In the genomic region with DNA sequence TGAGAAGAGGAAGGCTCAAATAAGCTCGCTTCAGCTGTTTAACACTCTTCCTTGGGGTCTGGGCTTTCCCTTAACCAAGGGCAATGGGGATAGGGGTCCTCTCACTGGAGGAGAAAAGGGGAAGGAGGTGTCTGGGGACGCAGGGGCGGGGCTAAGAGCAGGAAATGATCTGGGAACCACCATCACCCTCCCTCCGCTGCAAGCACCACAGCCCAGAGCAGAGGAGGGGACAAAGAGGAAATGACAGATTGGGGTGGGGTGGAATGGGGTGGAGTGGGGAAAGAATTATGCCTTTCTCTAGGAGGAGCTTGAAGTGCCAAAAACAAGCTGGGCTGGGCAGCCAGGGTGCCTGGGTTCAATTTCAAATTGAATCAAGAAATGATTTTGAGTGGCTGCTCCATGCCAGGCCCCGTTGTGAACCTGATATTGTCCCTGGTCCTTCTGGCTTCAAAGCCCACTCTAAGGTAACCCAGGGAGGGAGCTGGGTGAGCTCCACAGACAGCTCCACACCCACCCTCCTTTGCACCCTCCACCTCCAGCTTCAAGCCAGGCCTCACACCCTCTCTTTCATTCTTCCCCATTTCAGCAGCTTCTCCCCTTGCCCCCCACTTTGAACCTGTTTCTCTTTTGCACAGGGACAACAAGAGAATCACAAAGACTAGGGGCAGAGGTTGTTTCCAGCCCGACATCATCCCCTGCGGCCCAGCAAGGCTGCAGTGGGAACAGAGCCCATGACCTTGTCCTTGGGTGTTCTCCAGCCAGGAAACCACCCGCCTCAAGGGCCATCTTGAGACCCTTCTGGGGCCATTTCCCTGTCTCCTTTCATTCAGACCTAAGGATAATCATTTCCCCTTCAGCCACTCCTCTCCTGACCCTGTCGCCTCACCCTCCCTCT, we compare ENCODE assay signal across 8 cellular contexts. TPM values are rescaled to one million over a fixed set of nuclear protein-coding genes. Genes with fewer than 3 reads are reported as not detected.
A peak's percentile ranks its signal among the peaks of the same experiment; 100 is the strongest.
DNase-seq lines count a peak whose midpoint lies in the region; ATAC-seq and TF ChIP-seq lines count a peak whose summit lies in the region.

No MANE protein-coding gene starts in this region.

- intact Hi-C loops in dorsolateral prefrontal cortex (cut with DNase I) (no loop called here), Calu3 (cut with micrococcal nuclease; ENCODE audit: unreplicated experiment) (no loop called here)

- DNase-seq in activated CD4-positive, CD25-positive, alpha-beta regulatory T cell (lab: John Stamatoyannopoulos, UW) = peak; percentile 32 to 61 (median 54)
- DNase-seq in dorsolateral prefrontal cortex (peak in 5 of 10 donors; percentile 25 to 46 (median 38)), osteoblast (ENCODE audit: insufficient read length, low spot score, missing footprints) (peak; percentile 66), tibial nerve (ENCODE audit: low spot score in 2 of 2) (peak in 1 of 2 donors; percentile 49), Calu3 (no peak), NCI-H345 treated with DMSO at 0.1 percent for 48 hours (lab: John Stamatoyannopoulos, UW; ENCODE audit: unreplicated experiment) (no peak)

- WGBS in tibial nerve, 2 donors = 61 to 64% methylated on average over 9 of the region's 9 CpGs

- peaks cover 7% of the 10 kb centered on the region for H3K27me3 Mint-ChIP-seq in Calu3 (ENCODE audit: unreplicated experiment)

- peak overlapping the region; percentile 35 for H2AFZ ChIP-seq in osteoblast (ENCODE audit: low read length)

- no peaks in the 10 kb centered on the region for H3K9me3 Mint-ChIP-seq in Calu3 (ENCODE audit: low read depth, unreplicated experiment)

- H3K36me3 Mint-ChIP-seq in Calu3 (ENCODE audit: insufficient read depth, unreplicated experiment) = peaks cover 13% of the 10 kb centered on the region

- H3K4me2 ChIP-seq in osteoblast (ENCODE audit: insufficient read depth, low read length) = no peak overlapping the region

- TF ChIP-seq CTCF in dorsolateral prefrontal cortex (IDR thresholded peaks at IDR 0.05 in 54 of 56, conservative IDR thresholded peaks at IDR 0.05 in 2 of 56; ENCODE audit: low read depth in 1 of 56, partially characterized antibody in 56 of 56) (no peak), osteoblast (IDR thresholded peaks at IDR 0.05; ENCODE audit: extremely low read depth, low read depth, low read length) (no peak), tibial nerve (IDR thresholded peaks at IDR 0.05) (no peak), Calu3 (IDR thresholded peaks at IDR 0.05; ENCODE audit: unreplicated experiment) (no peak)

- H3K4me3 ChIP-seq in dorsolateral prefrontal cortex (peak overlapping the region in 43 of 59 donors; percentile 0 to 53 (median 32)), osteoblast (ENCODE audit: insufficient read depth, low read length) (no peak overlapping the region), tibial nerve (peak overlapping the region; percentile 2 to 63 (median 27))

- no peak overlapping the region for H3K27ac Mint-ChIP-seq in Calu3 (ENCODE audit: unreplicated experiment)

- peaks cover 10% of the 10 kb centered on the region for H3K4me1 Mint-ChIP-seq in Calu3 (ENCODE audit: low read depth, unreplicated experiment)

- no peaks in the 10 kb centered on the region for H3K79me2 ChIP-seq in osteoblast (ENCODE audit: insufficient read depth, low read length)

- no peaks in the 10 kb centered on the region for H3K9me3 ChIP-seq in osteoblast (ENCODE audit: low read depth, low read length)
- no peaks in the 10 kb centered on the region for H3K9me3 ChIP-seq in tibial nerve

- BruUV-seq in Calu3 (replicated peaks; lab: Mats Ljungman, UMichigan) = no TSS peak

- ATAC-seq in GM19043 (IDR thresholded peaks at IDR 0.05; ENCODE audit: low read depth, unreplicated experiment) (peak; percentile 45), HG03196 (IDR thresholded peaks at IDR 0.05; ENCODE audit: unreplicated experiment) (peak; percentile 55)

- H4K20me1 ChIP-seq in osteoblast (ENCODE audit: insufficient read depth, low read length) = no peaks in the 10 kb centered on the region

- peaks cover 0 to 13% (median 0%) of the 10 kb centered on the region in 45 donors for H3K27me3 ChIP-seq in dorsolateral prefrontal cortex
- peaks cover 9% of the 10 kb centered on the region for H3K27me3 ChIP-seq in osteoblast (ENCODE audit: insufficient read depth, low read length)
- peaks cover 0 to 16% of the 10 kb centered on the region in 2 donors for H3K27me3 ChIP-seq in tibial nerve

- CTCF ChIA-PET in Calu3 (lab: Charles Lee) = interaction anchor here (0.6 to 1.4 kb wide), 2 partner anchors 29 to 956 kb away, joined by 4 to 9 read pairs; a partner anchor contains a TSS

- H3K4me3 Mint-ChIP-seq in Calu3 (ENCODE audit: low read depth, unreplicated experiment) = no peak overlapping the region

- H3K27ac ChIP-seq in dorsolateral prefrontal cortex (peak overlapping the region in 31 of 59 donors; percentile 0 to 79 (median 41)), osteoblast (ENCODE audit: low read depth, low read length) (no peak overlapping the region), tibial nerve (peak overlapping the region in 2 of 4 donors; percentile 16 to 89)

- no peak for TF ChIP-seq POLR2A in tibial nerve (IDR thresholded peaks at IDR 0.05)

- H3K36me3 ChIP-seq in osteoblast (ENCODE audit: insufficient read depth, low read length) (no peaks in the 10 kb centered on the region), tibial nerve (no peaks in the 10 kb centered on the region)

- H3K4me1 ChIP-seq in osteoblast (ENCODE audit: insufficient read depth, low read length) (no peaks in the 10 kb centered on the region), tibial nerve (peaks cover 0 to 4% (median 0%) of the 10 kb centered on the region in 4 donors)

- TF ChIP-seq EP300 in tibial nerve (IDR thresholded peaks at IDR 0.05) = peak in 1 of 2 donors; percentile 18

RNA-seq across cellular contexts. Expression of a gene that starts 1.1 kb away (rescaled TPM):
- total RNA-seq in dorsolateral prefrontal cortex (10 to 100 TPM in 1 of 120 experiments, 1 to 10 TPM in 116, under 1 TPM in 3; 0.67 to 13.9 (median 3.2) TPM), osteoblast (under 0.01 TPM in 1 of 2 replicates, not detected in the other), tibial nerve (10 to 100 TPM in 2 of 4 donors, 1 to 10 TPM in 2; 6.1 to 14.1 (median 10.2) TPM), Calu3 (2022) (1.7 and 2.9 TPM in 2 replicates)

RNA-seq across cellular contexts. Expression of a gene that starts 20.8 kb away (rescaled TPM):
- 1 to 10 TPM in 1 of 120 experiments, under 1 TPM in 3, not detected in 116; 0.14 to 1.1 (median 0.23) TPM for total RNA-seq in dorsolateral prefrontal cortex
- under 0.01 TPM in 2 replicates for total RNA-seq in osteoblast
- total RNA-seq in tibial nerve = not detected
- total RNA-seq in Calu3 (2022) = 24.9 and 42.4 TPM in 2 replicates

RNA-seq across cellular contexts. Expression of a gene that starts 22.8 kb away (rescaled TPM):
- total RNA-seq in dorsolateral prefrontal cortex (10 to 100 TPM; 46.0 to 87.0 (median 63.2) TPM), osteoblast (45.7 and 47.4 TPM in 2 replicates), tibial nerve (10 to 100 TPM; 59.4 to 66.1 (median 62.9) TPM), Calu3 (2022) (72.1 and 75.4 TPM in 2 replicates)

RNA-seq across cellular contexts. Expression of a gene that starts 29.6 kb away (rescaled TPM):
- total RNA-seq in dorsolateral prefrontal cortex = 10 to 100 TPM; 15.1 to 54.9 (median 36.9) TPM
- total RNA-seq in osteoblast = 1.4 and 1.5 TPM in 2 replicates
- 10 to 100 TPM in 1 of 4 donors, 1 to 10 TPM in 3; 7.9 to 12.9 (median 9.1) TPM for total RNA-seq in tibial nerve
- 5.3 and 7.0 TPM in 2 replicates for total RNA-seq in Calu3 (2022)

RNA-seq across cellular contexts. Expression of a gene that starts 29.8 kb away (rescaled TPM):
- total RNA-seq in dorsolateral prefrontal cortex (10 to 100 TPM in 115 of 120 experiments, 1 to 10 TPM in 5; 5.0 to 39.7 (median 19.9) TPM), osteoblast (0.72 and 1.8 TPM in 2 replicates), tibial nerve (10 to 100 TPM; 15.7 to 46.9 (median 37.4) TPM), Calu3 (2022) (67.6 and 74.1 TPM in 2 replicates)

Comparison
In these comparisons a context has a peak if more than half of its experiments do, and no peak if none do; other contexts are left out.
1. DNase-seq: peak in activated CD4-positive, CD25-positive, alpha-beta regulatory T cell (4 of 4) and osteoblast (single experiment); none in Calu3 (single experiment) and NCI-H345 treated with DMSO at 0.1 percent for 48 hours (single experiment).
2. RNA of a gene that starts 20.8 kb away (total RNA-seq): 24.9 to 42.4 TPM in Calu3; 0.14 to 1.1 TPM in dorsolateral prefrontal cortex, under 0.01 TPM in osteoblast and not detected in tibial nerve; every median in the first group is over 10 times any median in the second.